Comparison of ENCODE assay signal across 8 cellular contexts in the genomic region with DNA sequence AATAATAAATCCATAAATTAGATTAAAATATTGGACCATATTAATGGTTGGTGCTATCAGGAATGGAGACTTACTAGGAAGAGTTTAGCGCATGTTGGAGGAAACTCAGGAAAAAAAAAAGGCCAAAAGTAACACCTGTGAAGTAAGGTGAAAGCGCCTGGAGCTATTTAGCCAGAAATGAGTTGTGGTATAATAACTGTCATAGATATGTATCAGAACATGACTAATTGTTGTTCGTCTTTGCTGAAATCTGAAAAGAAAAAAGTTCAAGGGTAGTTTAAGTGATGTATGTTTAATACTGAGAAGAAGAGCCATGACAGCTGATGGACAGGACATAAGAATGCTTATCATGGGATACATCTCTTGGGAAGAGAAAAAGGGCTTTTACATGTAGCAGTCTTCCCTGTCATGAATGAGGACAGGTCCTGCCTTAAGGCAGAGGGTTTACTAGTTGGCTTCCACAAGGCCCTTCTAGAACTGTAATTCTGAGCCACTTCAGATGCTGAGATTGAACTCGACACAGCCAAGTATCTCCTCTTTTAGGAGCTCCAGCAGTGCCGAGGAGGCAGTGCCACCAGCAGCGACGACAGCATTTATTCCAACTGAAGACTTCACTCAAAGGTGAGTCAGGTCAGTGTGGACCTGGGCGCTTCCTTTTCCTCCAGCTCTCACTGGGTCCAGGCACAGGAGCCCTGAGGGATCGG. TPM values are rescaled to one million over a fixed set of nuclear protein-coding genes. Genes with fewer than 3 reads are reported as not detected.
DNase-seq lines count a peak whose midpoint lies in the region; ATAC-seq and TF ChIP-seq lines count a peak whose summit lies in the region.

No MANE protein-coding gene starts in this region.

- H3K9me3 ChIP-seq in mesodermal cell (ENCODE audit: control insufficient read depth, low read length), result no peaks in the 10 kb centered on the region

- H3K27ac ChIP-seq in mesodermal cell (ENCODE audit: low read depth, low read length, severe bottlenecking), result no peak overlapping the region

- WGBS in mesodermal cell (ENCODE audit: insufficient coverage in 2 of 2), 2 experiments, result 36 to 39% methylated on average over 8 to 9 of the region's 9 CpGs

- peaks cover 4% of the 10 kb centered on the region for H3K4me1 ChIP-seq in mesodermal cell (ENCODE audit: control insufficient read depth, insufficient read depth, low read length, poor library complexity, severe bottlenecking)

- no peak for DNase-seq in GM12864 (ENCODE audit: low read depth)
- DNase-seq in astrocyte of the cerebellum (ENCODE audit: low read depth), result no peak
- DNase-seq in effector CD8-positive, alpha-beta T cell (lab: John Stamatoyannopoulos, UW), result no peak
- no peak for DNase-seq in GM13976 (ENCODE audit: low spot score)
- no peak for DNase-seq in RPMI8226

- ATAC-seq in HG03103 (IDR thresholded peaks at IDR 0.05; ENCODE audit: low read depth, unreplicated experiment) (peak; percentile 0), HG03196 (IDR thresholded peaks at IDR 0.05; ENCODE audit: unreplicated experiment) (no peak)

- peak overlapping the region; percentile 67 for H3K4me3 ChIP-seq in GM12864 (ENCODE audit: low read depth, low read length)
- H3K4me3 ChIP-seq in astrocyte of the cerebellum (ENCODE audit: low read depth, low read length), result peak overlapping the region; percentile 63
- peak overlapping the region; percentile 49 for H3K4me3 ChIP-seq in mesodermal cell (ENCODE audit: extremely low read depth, insufficient read depth, low read length, poor library complexity, severe bottlenecking)

- no peaks in the 10 kb centered on the region for H3K36me3 ChIP-seq in mesodermal cell (ENCODE audit: control insufficient read depth, insufficient read depth, low read length)

- in situ Hi-C loops in astrocyte of the cerebellum (cut with HindIII; ENCODE audit: low sequenced_read_pairs), result no loop called here
- in situ Hi-C loops in GM13976 (cut with MboI; ENCODE audit: low sequenced_read_pairs, unreplicated experiment), result no loop called here

- no peak for TF ChIP-seq CTCF in GM12864 (IDR thresholded peaks at IDR 0.05; ENCODE audit: low read depth, low read length, missing control alignments)
- no peak for TF ChIP-seq CTCF in astrocyte of the cerebellum (IDR thresholded peaks at IDR 0.05; ENCODE audit: low read depth, low read length, missing control alignments)
- no peak for TF ChIP-seq CTCF in GM13976 (IDR thresholded peaks at IDR 0.05; ENCODE audit: borderline replicate concordance, control extremely low read depth, extremely low read depth, insufficient read depth, missing control alignments)

RNA-seq across cellular contexts. Expression of a gene that starts 0.9 kb away (rescaled TPM):
- polyA plus RNA-seq in mesodermal cell (2013, experiment 1 of 2), result 2.5 TPM
- 2.3 TPM for polyA plus RNA-seq in mesodermal cell (2013, experiment 2 of 2)
